Comparison of ENCODE assay signal across 12 cellular contexts in genomic region chr11:109644158-109644557, GRCh38.
DNase-seq lines count a peak whose midpoint lies in the region; ATAC-seq and TF ChIP-seq lines count a peak whose summit lies in the region.
"Had no signal": no experiment of that assay in that cellular context is flagged by ENCODE, and none has a peak within 500 bp of the region (broad histone marks: within the 10 kb centered on the region; RNA-seq: fewer than 3 reads in every experiment).

No MANE protein-coding gene starts in this region.

- no peaks in the 10 kb centered on the region for H3K9me2 ChIP-seq in SK-N-SH

- H3K4me3 ChIP-seq in SK-N-SH (ENCODE audit: low read depth in 2 of 2, low read length in 1 of 2): peak overlapping the region in 1 of 2 experiments; percentile 18; a peak in 2 of 4 replicates
- H3K4me3 ChIP-seq in CD8-positive, alpha-beta memory T cell (ENCODE audit: low read length): no peak overlapping the region
- H3K4me3 ChIP-seq: mucosa of descending colon, PC-9 had no signal

- no peaks in the 10 kb centered on the region for H4K20me1 ChIP-seq in SK-N-SH (ENCODE audit: insufficient read depth)

- H3K4me2 ChIP-seq in SK-N-SH: peak overlapping the region; percentile 49; the same call in 1 of the 2 replicates
- H3K4me2 ChIP-seq: PC-9 had no signal

- H3K4me1 ChIP-seq in SK-N-SH (ENCODE audit: control insufficient read depth in 1 of 2, insufficient read depth in 2 of 2, low read depth in 1 of 2, low read length in 1 of 2): peaks cover 0 to 25% of the 10 kb centered on the region in 2 experiments; a peak in 3 of 4 replicates
- no peaks in the 10 kb centered on the region for H3K4me1 ChIP-seq in CD8-positive, alpha-beta memory T cell (ENCODE audit: insufficient read depth, low read length)

- H3K36me3 ChIP-seq in SK-N-SH (replicated peaks in 1 of 2; ENCODE audit: control insufficient read depth in 1 of 2, insufficient read depth in 2 of 2, low read length in 1 of 2): no peaks in the 10 kb centered on the region
- H3K36me3 ChIP-seq in CD8-positive, alpha-beta memory T cell (ENCODE audit: insufficient read depth, low read length): no peaks in the 10 kb centered on the region

- CTCF ChIA-PET in SK-N-SH (lab: Yijun Ruan, JAX): interaction anchor here (0.6 to 1.2 kb wide), 7 partner anchors 31 to 947 kb away, joined by 3 to 4 read pairs (median 3); no protein-coding TSS in a partner anchor
- CTCF ChIA-PET in activated CD4-positive, alpha-beta T cell treated with anti-CD3 and anti-CD28 coated beads for 36 hours (lab: Charles Lee): no interaction called here
- CTCF ChIA-PET in activated CD4-positive, alpha-beta T cell treated with anti-CD3 and anti-CD28 coated beads, Interleukin-2, amount 10 ng/mL, durations not matched to agents 7 days and 5 days (lab: Charles Lee): no interaction called here
- CTCF ChIA-PET in CD8-positive, alpha-beta memory T cell (lab: Charles Lee): no interaction called here

- ATAC-seq in left ventricle myocardium superior: peak; percentile 97
- ATAC-seq in activated CD4-positive, alpha-beta T cell treated with anti-CD3 and anti-CD28 coated beads for 36 hours: no peak
- ATAC-seq: mucosa of descending colon had no signal

- no peak overlapping the region for H2AFZ ChIP-seq in SK-N-SH (ENCODE audit: low read depth)
- H2AFZ ChIP-seq: PC-9 had no signal

- no peaks in the 10 kb centered on the region for H3F3A ChIP-seq in SK-N-SH (replicated peaks; ENCODE audit: insufficient read depth)

- no peak overlapping the region for H3K4me3 Mint-ChIP-seq in activated CD4-positive, alpha-beta T cell treated with anti-CD3 and anti-CD28 coated beads for 36 hours
- no peak overlapping the region for H3K4me3 Mint-ChIP-seq in activated CD4-positive, alpha-beta T cell treated with anti-CD3 and anti-CD28 coated beads, Interleukin-2, amount 10 ng/mL, durations not matched to agents 7 days and 5 days
- H3K4me3 Mint-ChIP-seq in CD8-positive, alpha-beta memory T cell: no peak overlapping the region

- no peaks in the 10 kb centered on the region for H3K27me3 ChIP-seq in SK-N-SH (ENCODE audit: insufficient read depth)
- no peaks in the 10 kb centered on the region for H3K27me3 ChIP-seq in CD8-positive, alpha-beta memory T cell (ENCODE audit: insufficient read depth, low read length, poor library complexity, severe bottlenecking)

- no peaks in the 10 kb centered on the region for H3K79me2 ChIP-seq in SK-N-SH (ENCODE audit: insufficient read depth)

- TF ChIP-seq RAD21 in SK-N-SH (IDR thresholded peaks at IDR 0.05; ENCODE audit: low read length): peak; percentile 27

- no peaks in the 10 kb centered on the region for H3K36me3 Mint-ChIP-seq in activated CD4-positive, alpha-beta T cell treated with anti-CD3 and anti-CD28 coated beads for 36 hours (ENCODE audit: low read depth)
- H3K36me3 Mint-ChIP-seq in activated CD4-positive, alpha-beta T cell treated with anti-CD3 and anti-CD28 coated beads, Interleukin-2, amount 10 ng/mL, durations not matched to agents 7 days and 5 days (ENCODE audit: low read depth): no peaks in the 10 kb centered on the region
- no peaks in the 10 kb centered on the region for H3K36me3 Mint-ChIP-seq in CD8-positive, alpha-beta memory T cell

- H3K9me3 ChIP-seq in SK-N-SH: no peaks in the 10 kb centered on the region
- no peaks in the 10 kb centered on the region for H3K9me3 ChIP-seq in CD8-positive, alpha-beta memory T cell (ENCODE audit: low read length)
- H3K9me3 ChIP-seq: mucosa of descending colon had no signal

- POLR2A ChIA-PET in SK-N-SH (lab: Yijun Ruan, JAX): interaction anchor here (0.5 kb wide), 1 partner anchor 178 kb away, joined by 6 read pairs; no protein-coding TSS in a partner anchor
- POLR2A ChIA-PET in activated CD4-positive, alpha-beta T cell treated with anti-CD3 and anti-CD28 coated beads for 36 hours (lab: Charles Lee): no interaction called here
- POLR2A ChIA-PET in activated CD4-positive, alpha-beta T cell treated with anti-CD3 and anti-CD28 coated beads, Interleukin-2, amount 10 ng/mL, durations not matched to agents 7 days and 5 days (lab: Charles Lee): no interaction called here
- POLR2A ChIA-PET in CD8-positive, alpha-beta memory T cell (lab: Charles Lee): no interaction called here

- 3% methylated on average over 2 of the region's 2 CpGs for WGBS in SK-N-SH (ENCODE audit: low lambda C conversion rate)

- peak; percentile 9 to 98; a peak in 2 of 4 replicates for TF ChIP-seq EP300 in SK-N-SH (IDR thresholded peaks at IDR 0.05; ENCODE audit: borderline replicate concordance in 1 of 2, low read depth in 1 of 2, low read length in 1 of 2)

- peak overlapping the region in 1 of 2 experiments; percentile 83; a peak in 2 of 4 replicates for H3K27ac ChIP-seq in SK-N-SH (ENCODE audit: low read depth in 2 of 2, low read length in 1 of 2)
- H3K27ac ChIP-seq in CD8-positive, alpha-beta memory T cell (ENCODE audit: low read depth, low read length): no peak overlapping the region
- H3K27ac ChIP-seq: C4-2B, PC-9 had no signal

- peaks cover 2% of the 10 kb centered on the region for H3K27me3 Mint-ChIP-seq in activated CD4-positive, alpha-beta T cell treated with anti-CD3 and anti-CD28 coated beads for 36 hours
- H3K27me3 Mint-ChIP-seq in activated CD4-positive, alpha-beta T cell treated with anti-CD3 and anti-CD28 coated beads, Interleukin-2, amount 10 ng/mL, durations not matched to agents 7 days and 5 days: no peaks in the 10 kb centered on the region
- no peaks in the 10 kb centered on the region for H3K27me3 Mint-ChIP-seq in CD8-positive, alpha-beta memory T cell

- no peak overlapping the region for H3K9ac ChIP-seq in SK-N-SH

- H3K27ac Mint-ChIP-seq in activated CD4-positive, alpha-beta T cell treated with anti-CD3 and anti-CD28 coated beads for 36 hours: no peak overlapping the region
- no peak overlapping the region for H3K27ac Mint-ChIP-seq in activated CD4-positive, alpha-beta T cell treated with anti-CD3 and anti-CD28 coated beads, Interleukin-2, amount 10 ng/mL, durations not matched to agents 7 days and 5 days
- no peak overlapping the region for H3K27ac Mint-ChIP-seq in CD8-positive, alpha-beta memory T cell

- intact Hi-C loops in left ventricle myocardium superior (cut with micrococcal nuclease): no loop called here
- intact Hi-C loops in activated CD4-positive, alpha-beta T cell treated with anti-CD3 and anti-CD28 coated beads for 36 hours (cut with DNase I, micrococcal nuclease): no loop called here

- no peak for TF ChIP-seq CTCF in SK-N-SH (IDR thresholded peaks at IDR 0.05)

- peak; percentile 68 for DNase-seq in COLO668 (lab: John Stamatoyannopoulos, UW; ENCODE audit: unreplicated experiment)
- DNase-seq in NCI-H1694 (lab: John Stamatoyannopoulos, UW): peak; percentile 85
- DNase-seq in SK-N-SH: peak; percentile 55
- DNase-seq in left ventricle myocardium superior: peak; percentile 35
- DNase-seq in activated CD4-positive, alpha-beta T cell treated with anti-CD3 and anti-CD28 coated beads for 36 hours: no peak
- no peak for DNase-seq in activated CD4-positive, alpha-beta T cell treated with anti-CD3 and anti-CD28 coated beads, Interleukin-2, amount 10 ng/mL, durations not matched to agents 7 days and 5 days
- no peak for DNase-seq in T1000 (lab: John Stamatoyannopoulos, UW)
- no peak for DNase-seq in CD8-positive, alpha-beta memory T cell
- DNase-seq: GOT3, mucosa of descending colon, PC-9 had no signal

- H3K4me1 Mint-ChIP-seq in activated CD4-positive, alpha-beta T cell treated with anti-CD3 and anti-CD28 coated beads for 36 hours: no peaks in the 10 kb centered on the region
- H3K4me1 Mint-ChIP-seq in activated CD4-positive, alpha-beta T cell treated with anti-CD3 and anti-CD28 coated beads, Interleukin-2, amount 10 ng/mL, durations not matched to agents 7 days and 5 days: no peaks in the 10 kb centered on the region
- no peaks in the 10 kb centered on the region for H3K4me1 Mint-ChIP-seq in CD8-positive, alpha-beta memory T cell

- H3K9me3 Mint-ChIP-seq in activated CD4-positive, alpha-beta T cell treated with anti-CD3 and anti-CD28 coated beads for 36 hours (ENCODE audit: low read depth): no peaks in the 10 kb centered on the region
- H3K9me3 Mint-ChIP-seq in activated CD4-positive, alpha-beta T cell treated with anti-CD3 and anti-CD28 coated beads, Interleukin-2, amount 10 ng/mL, durations not matched to agents 7 days and 5 days: no peaks in the 10 kb centered on the region
- H3K9me3 Mint-ChIP-seq in CD8-positive, alpha-beta memory T cell: peaks cover 0 to 7% (median 0%) of the 10 kb centered on the region in 5 donors

TF ChIP-seq in SK-N-SH, 30 proteins besides CTCF, POLR2A, EP300 and RAD21 (continues in another document):
- TF ChIP-seq ZBTB33 (IDR thresholded peaks at IDR 0.05; ENCODE audit: borderline replicate concordance, low read depth) (0 out of 2 replicates have a peak, but pooled peaks have one; percentile 15), NFIC (IDR thresholded peaks at IDR 0.05; ENCODE audit: borderline replicate concordance) (peak; percentile 65), TCF12 (IDR thresholded peaks at IDR 0.05) (peak; percentile 87), TEAD4 (IDR thresholded peaks at IDR 0.05; ENCODE audit: borderline replicate concordance, insufficient read depth) (0 out of 2 replicates have a peak, but pooled peaks have one; percentile 40), MAX (IDR thresholded peaks at IDR 0.05; ENCODE audit: low read depth) (0 out of 2 replicates have a peak, but pooled peaks have one; percentile 27)

Comparison
In these comparisons a context has a peak if more than half of its experiments do, and no peak if none do; other contexts are left out.
1. DNase-seq: peak in COLO668 (single experiment), NCI-H1694 (single experiment), SK-N-SH (single experiment) and left ventricle myocardium superior (single experiment); none in activated CD4-positive, alpha-beta T cell treated with anti-CD3 and anti-CD28 coated beads for 36 hours (single experiment), activated CD4-positive, alpha-beta T cell treated with anti-CD3 and anti-CD28 coated beads, Interleukin-2, amount 10 ng/mL, durations not matched to agents 7 days and 5 days (single experiment), T1000 (single experiment) and CD8-positive, alpha-beta memory T cell (0 of 5).